ENCODE assay signal across 9 cellular contexts in genomic region chr17:40061532-40062038, GRCh38. TPM values are rescaled to one million over a fixed set of nuclear protein-coding genes. Genes with fewer than 3 reads are reported as not detected.
DNase-seq lines count a peak whose midpoint lies in the region; ATAC-seq and TF ChIP-seq lines count a peak whose summit lies in the region.
"Had no signal": no experiment of that assay in that cellular context is flagged by ENCODE, and none has a peak within 500 bp of the region (broad histone marks: within the 10 kb centered on the region; RNA-seq: fewer than 3 reads in every experiment).

No MANE protein-coding gene starts in this region.

- no peaks in the 10 kb centered on the region for H3K36me3 ChIP-seq in mammary epithelial cell (ENCODE audit: insufficient read depth, low read length)
- no peaks in the 10 kb centered on the region for H3K36me3 ChIP-seq in mesenchymal stem cell (ENCODE audit: control insufficient read depth in 1 of 2, insufficient read depth in 2 of 2, low read depth in 1 of 2, low read length in 2 of 2)

- TF ChIP-seq CTCF in MCF 10A (IDR thresholded peaks at IDR 0.05; ENCODE audit: unreplicated experiment) = no peak
- TF ChIP-seq CTCF in mammary epithelial cell (conservative IDR thresholded peaks at IDR 0.05 in 1 of 2, IDR thresholded peaks at IDR 0.05 in 1 of 2; ENCODE audit: extremely low read depth in 1 of 2, insufficient read depth in 1 of 2, low read depth in 1 of 2, low read length in 2 of 2) = no peak

- H3K4ac ChIP-seq in mesenchymal stem cell (ENCODE audit: low read depth in 1 of 2, low read length in 2 of 2) = no peak overlapping the region

- peaks cover 7% of the 10 kb centered on the region for H3K79me2 ChIP-seq in mammary epithelial cell (ENCODE audit: insufficient read depth, low read length)

- H2AFZ ChIP-seq in mammary epithelial cell (ENCODE audit: low read depth, low read length) (no peak overlapping the region), mesenchymal stem cell (ENCODE audit: low read depth, low read length) (no peak overlapping the region)

- H3K4me2 ChIP-seq in mammary epithelial cell (ENCODE audit: insufficient read depth, low read depth, low read length) = no peak overlapping the region
- H3K4me2 ChIP-seq in mesenchymal stem cell (ENCODE audit: low read length, poor library complexity, severe bottlenecking) = no peak overlapping the region

- H3K27ac ChIP-seq in mammary epithelial cell (ENCODE audit: insufficient read depth, low read depth, low read length) (no peak overlapping the region), mesenchymal stem cell (ENCODE audit: low read length, poor library complexity, severe bottlenecking) (no peak overlapping the region), temporal lobe (ENCODE audit: low read depth, low read length) (peak overlapping the region; percentile 64)

- H3K9me3 ChIP-seq in mammary epithelial cell (replicated peaks; ENCODE audit: insufficient read depth, low read length) = no peaks in the 10 kb centered on the region
- H3K9me3 ChIP-seq in mesenchymal stem cell (ENCODE audit: control insufficient read depth, low read length) = no peaks in the 10 kb centered on the region

- H3K4me1 ChIP-seq in mammary epithelial cell (ENCODE audit: insufficient read depth, low read length) (peaks cover 20% of the 10 kb centered on the region), mesenchymal stem cell (ENCODE audit: control insufficient read depth, insufficient read depth, low read depth, low read length) (peaks cover 29% of the 10 kb centered on the region)

- CTCF ChIA-PET in MCF 10A (lab: Yijun Ruan, JAX) = interaction anchor here (0.5 to 12.2 kb wide), 11 partner anchors 8 to 529 kb away, joined by 3 to 131 read pairs (median 3); partner anchors contain the start of gene MED24
- CTCF ChIA-PET in mammary epithelial cell (lab: Charles Lee; ENCODE audit: low non-redundant PET) = no interaction called here

- no peaks in the 10 kb centered on the region for H3K27me3 ChIP-seq in mammary epithelial cell (ENCODE audit: insufficient read depth, low read length)
- peaks cover 0 to 10% of the 10 kb centered on the region in 2 experiments for H3K27me3 ChIP-seq in mesenchymal stem cell (ENCODE audit: control insufficient read depth in 1 of 2, insufficient read depth in 1 of 2, low read length in 2 of 2)

- POLR2A ChIA-PET in MCF 10A (lab: Yijun Ruan, JAX) = interaction anchor here (0.7 to 2.8 kb wide), 4 partner anchors 44 to 922 kb away, joined by 3 to 7 read pairs (median 3); partner anchors contain the start of gene CASC3

- dilution Hi-C loops in mammary epithelial cell (cut with HindIII; ENCODE audit: low sequenced_read_pairs) = no loop called here

- H4K20me1 ChIP-seq in mammary epithelial cell (ENCODE audit: insufficient read depth, low read length) = no peaks in the 10 kb centered on the region

- 93% methylated on average over 8 of the region's 11 CpGs for WGBS in mammary epithelial cell (ENCODE audit: low coverage, missing lambda C conversion rate)
- WGBS in mesenchymal stem cell = 78% methylated on average over 11 of the region's 11 CpGs

- H4K8ac ChIP-seq in mesenchymal stem cell (ENCODE audit: low read length) = no peak overlapping the region

- H3K4me1 Mint-ChIP-seq in MCF 10A (ENCODE audit: insufficient read depth, unreplicated experiment) = peaks cover 29% of the 10 kb centered on the region
- H3K4me1 Mint-ChIP-seq in activated naive CD8-positive, alpha-beta T cell treated with anti-CD3 and anti-CD28 coated beads for 36 hours = peaks cover 33% of the 10 kb centered on the region

- H3K4me3 ChIP-seq in mammary epithelial cell (replicated peaks in 1 of 3; ENCODE audit: insufficient read depth in 1 of 3, low read depth in 2 of 3, low read length in 3 of 3) (no peak overlapping the region), mesenchymal stem cell (ENCODE audit: insufficient read depth in 1 of 2, low read depth in 1 of 2, low read length in 2 of 2) (no peak overlapping the region)

- H3K27ac Mint-ChIP-seq in MCF 10A (ENCODE audit: low read depth, unreplicated experiment) = peak overlapping the region; percentile 39
- no peak overlapping the region for H3K27ac Mint-ChIP-seq in activated naive CD8-positive, alpha-beta T cell treated with anti-CD3 and anti-CD28 coated beads for 36 hours

- H3K23ac ChIP-seq in mesenchymal stem cell (ENCODE audit: low read length in 2 of 2) = no peak overlapping the region

- H3K9ac ChIP-seq in mammary epithelial cell (ENCODE audit: insufficient read depth, low read length) = no peak overlapping the region
- H3K9ac ChIP-seq in mesenchymal stem cell (ENCODE audit: low read length) = peak overlapping the region; percentile 83

- no peak overlapping the region for H3K18ac ChIP-seq in mesenchymal stem cell (ENCODE audit: low read depth in 1 of 2, low read length in 2 of 2)

- H3K79me1 ChIP-seq in mesenchymal stem cell (replicated peaks; ENCODE audit: low read length, poor library complexity, severe bottlenecking) = peaks cover 5% of the 10 kb centered on the region

- no peak overlapping the region for H3K14ac ChIP-seq in mesenchymal stem cell (ENCODE audit: low read length in 2 of 2)

- ATAC-seq in GM18517 (IDR thresholded peaks at IDR 0.05; ENCODE audit: unreplicated experiment) = no peak
- ATAC-seq in HG03571 (IDR thresholded peaks at IDR 0.05; ENCODE audit: unreplicated experiment) = no peak

- H4K91ac ChIP-seq in mesenchymal stem cell (ENCODE audit: low read length) = no peak overlapping the region

- H2BK12ac ChIP-seq in mesenchymal stem cell (ENCODE audit: low read length in 2 of 2) = peak overlapping the region in 1 of 2 experiments; percentile 57

- DNase-seq in MCF 10A (ENCODE audit: unreplicated experiment) (no peak), mammary epithelial cell (no peak), mesenchymal stem cell (no peak), NCI-H748 (lab: John Stamatoyannopoulos, UW; ENCODE audit: unreplicated experiment) (no peak)
- no peak for DNase-seq in activated naive CD8-positive, alpha-beta T cell treated with anti-CD3 and anti-CD28 coated beads for 36 hours

- no peaks in the 10 kb centered on the region for H3K9me3 Mint-ChIP-seq in MCF 10A (ENCODE audit: unreplicated experiment)
- no peaks in the 10 kb centered on the region for H3K9me3 Mint-ChIP-seq in activated naive CD8-positive, alpha-beta T cell treated with anti-CD3 and anti-CD28 coated beads for 36 hours

- H2BK5ac ChIP-seq in mesenchymal stem cell (ENCODE audit: low read depth, low read length, poor library complexity, severe bottlenecking) = no peak overlapping the region

- BruUV-seq in MCF 10A (replicated peaks; lab: Mats Ljungman, UMichigan) (no TSS peak), mammary epithelial cell (replicated peaks; lab: Mats Ljungman, UMichigan) (no TSS peak)

- no peak overlapping the region for H2BK120ac ChIP-seq in mesenchymal stem cell (ENCODE audit: low read depth, low read length)

- intact Hi-C loops in MCF 10A (cut with micrococcal nuclease) (loop anchor here (2.0 kb wide), 1 partner anchor 25 kb away; no protein-coding TSS in a partner anchor), mammary epithelial cell (cut with micrococcal nuclease) (loop anchor here (5.0 kb wide), 1 partner anchor 36 kb away; no protein-coding TSS in a partner anchor)

- no peak overlapping the region for H2AK5ac ChIP-seq in mesenchymal stem cell (ENCODE audit: low read length, severe bottlenecking)

- peak overlapping the region; percentile 89 for H3K4me3 Mint-ChIP-seq in MCF 10A (ENCODE audit: unreplicated experiment)
- H3K4me3 Mint-ChIP-seq in activated naive CD8-positive, alpha-beta T cell treated with anti-CD3 and anti-CD28 coated beads for 36 hours = peak overlapping the region; percentile 76

- H3K27me3 Mint-ChIP-seq in MCF 10A (ENCODE audit: insufficient read depth, unreplicated experiment) = no peaks in the 10 kb centered on the region
- H3K27me3 Mint-ChIP-seq in activated naive CD8-positive, alpha-beta T cell treated with anti-CD3 and anti-CD28 coated beads for 36 hours = no peaks in the 10 kb centered on the region

- in situ Hi-C loops in mammary epithelial cell (cut with MboI; ENCODE audit: low sequenced_read_pairs in 2 of 2) = no loop called here

- no peak overlapping the region for H2BK15ac ChIP-seq in mesenchymal stem cell (ENCODE audit: low read depth, poor library complexity, severe bottlenecking)

- no peaks in the 10 kb centered on the region for H3K36me3 Mint-ChIP-seq in MCF 10A (ENCODE audit: insufficient read depth, unreplicated experiment)
- no peaks in the 10 kb centered on the region for H3K36me3 Mint-ChIP-seq in activated naive CD8-positive, alpha-beta T cell treated with anti-CD3 and anti-CD28 coated beads for 36 hours

RNA-seq across cellular contexts. Expression of gene THRA, which starts 1.2 kb away (rescaled TPM):
- 5.5 and 6.4 TPM in 2 replicates for total RNA-seq in MCF 10A (2022)
- 10 to 100 TPM; 10.8 to 11.7 TPM for total RNA-seq in mammary epithelial cell
- polyA plus RNA-seq in mammary epithelial cell = 10.0 TPM
- polyA minus RNA-seq in mammary epithelial cell = 33.1 TPM
- total RNA-seq in activated naive CD8-positive, alpha-beta T cell treated with anti-CD3 and anti-CD28 coated beads for 36 hours = 10 to 100 TPM; 11.4 to 12.1 TPM
- polyA plus RNA-seq in mesenchymal stem cell (2013, experiment 1 of 2) = 24.1 TPM
- 23.2 TPM for polyA plus RNA-seq in mesenchymal stem cell (2013, experiment 2 of 2)
- 109 TPM for total RNA-seq in temporal lobe

RNA-seq across cellular contexts. Expression of gene MED24, which starts 7.4 kb away (rescaled TPM):
- 66.6 and 88.5 TPM in 2 replicates for total RNA-seq in MCF 10A (2022)
- total RNA-seq in mammary epithelial cell = 10 to 100 TPM; 59.3 to 85.6 TPM
- polyA plus RNA-seq in mammary epithelial cell = 91.2 TPM
- 116 TPM for polyA minus RNA-seq in mammary epithelial cell
- 100 to 1,000 TPM; 103 to 107 TPM for total RNA-seq in activated naive CD8-positive, alpha-beta T cell treated with anti-CD3 and anti-CD28 coated beads for 36 hours
- 35.2 TPM for polyA plus RNA-seq in mesenchymal stem cell (2013, experiment 1 of 2)
- polyA plus RNA-seq in mesenchymal stem cell (2013, experiment 2 of 2) = 35.4 TPM
- 76.7 TPM for total RNA-seq in temporal lobe

RNA-seq across cellular contexts. Expression of gene NR1D1, which starts 38.8 kb away (rescaled TPM):
- total RNA-seq in MCF 10A (2022) = 7.5 and 8.8 TPM in 2 replicates
- 10 to 100 TPM in 1 of 2 donors, 1 to 10 TPM in 1; 2.0 to 25.9 TPM for total RNA-seq in mammary epithelial cell
- polyA plus RNA-seq in mammary epithelial cell = 7.9 TPM
- polyA minus RNA-seq in mammary epithelial cell = 41.0 TPM
- 1 to 10 TPM; 4.8 to 5.8 TPM for total RNA-seq in activated naive CD8-positive, alpha-beta T cell treated with anti-CD3 and anti-CD28 coated beads for 36 hours
- polyA plus RNA-seq in mesenchymal stem cell (2013, experiment 1 of 2) = 6.1 TPM
- 5.5 TPM for polyA plus RNA-seq in mesenchymal stem cell (2013, experiment 2 of 2)
- total RNA-seq in temporal lobe = 0.25 TPM

RNA-seq across cellular contexts. Expression of gene CSF3, which starts 46.3 kb away (rescaled TPM):
- total RNA-seq in MCF 10A (2022) = 9.6 and 17.1 TPM in 2 replicates
- 1 to 10 TPM in 1 of 2 donors, not detected in 1; 8.2 TPM for total RNA-seq in mammary epithelial cell
- polyA plus RNA-seq in mammary epithelial cell = 5.1 TPM
- polyA minus RNA-seq in mammary epithelial cell = not detected
- total RNA-seq in activated naive CD8-positive, alpha-beta T cell treated with anti-CD3 and anti-CD28 coated beads for 36 hours = not detected
- not detected for polyA plus RNA-seq in mesenchymal stem cell (2013, experiment 1 of 2)
- 0.05 TPM for polyA plus RNA-seq in mesenchymal stem cell (2013, experiment 2 of 2)
- total RNA-seq in temporal lobe = not detected
- total RNA-seq: kidney epithelial cell had no signal
